In the genomic region with DNA sequence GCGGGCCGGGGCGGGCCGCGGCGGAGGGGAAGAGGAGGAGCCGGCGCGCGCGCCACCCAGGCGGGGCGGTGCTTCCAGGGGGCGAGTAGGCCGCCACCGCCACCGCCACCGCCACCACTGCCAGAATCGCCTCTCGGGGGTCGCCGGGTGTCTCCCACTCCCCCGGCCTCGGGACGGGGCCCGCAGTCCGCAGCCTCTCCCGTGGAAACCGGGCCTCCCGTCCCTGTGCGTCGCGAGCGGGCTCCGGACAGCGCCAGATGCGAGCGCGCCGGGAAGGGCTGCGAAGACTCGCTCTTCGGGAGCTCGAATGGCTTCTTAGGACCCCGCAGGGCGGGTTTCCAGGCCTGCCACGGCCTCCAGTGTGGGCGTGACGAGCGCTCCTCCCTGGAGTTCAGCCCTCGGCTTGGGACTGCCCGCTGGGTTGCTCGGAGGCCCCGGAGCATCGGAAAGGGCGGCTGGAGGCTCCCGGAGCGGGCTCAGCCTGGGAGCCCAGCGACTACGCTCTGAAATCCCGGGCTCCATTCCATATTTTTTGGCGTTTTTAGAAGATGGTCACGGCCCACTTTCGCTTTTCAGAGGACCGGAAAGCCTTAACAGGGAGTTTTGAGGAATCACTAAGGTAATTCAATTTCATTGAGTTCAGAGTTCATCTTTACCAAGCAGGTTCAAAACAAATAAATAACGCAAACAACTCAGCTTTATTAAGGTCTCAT, we compare ENCODE assay signal across 1 cellular context.
TF ChIP-seq lines count a peak whose summit lies in the region.

No MANE protein-coding gene starts in this region.

TF ChIP-seq in K562, 482 proteins besides CTCF, POLR2A, EP300 and RAD21 (continued from another document and continues in another):
- TF ChIP-seq, protein P1, sequence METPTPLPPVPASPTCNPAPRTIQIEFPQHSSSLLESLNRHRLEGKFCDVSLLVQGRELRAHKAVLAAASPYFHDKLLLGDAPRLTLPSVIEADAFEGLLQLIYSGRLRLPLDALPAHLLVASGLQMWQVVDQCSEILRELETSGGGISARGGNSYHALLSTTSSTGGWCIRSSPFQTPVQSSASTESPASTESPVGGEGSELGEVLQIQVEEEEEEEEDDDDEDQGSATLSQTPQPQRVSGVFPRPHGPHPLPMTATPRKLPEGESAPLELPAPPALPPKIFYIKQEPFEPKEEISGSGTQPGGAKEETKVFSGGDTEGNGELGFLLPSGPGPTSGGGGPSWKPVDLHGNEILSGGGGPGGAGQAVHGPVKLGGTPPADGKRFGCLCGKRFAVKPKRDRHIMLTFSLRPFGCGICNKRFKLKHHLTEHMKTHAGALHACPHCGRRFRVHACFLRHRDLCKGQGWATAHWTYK (CRISPR knock-in tag; IDR thresholded peaks at IDR 0.05) = 0 out of 2 replicates have a peak, but pooled peaks have one; percentile 53
- TF ChIP-seq SRSF3 (IDR thresholded peaks at IDR 0.05; ENCODE audit: insufficient read depth, low read length) (no peak), TBL1XR1 (IDR thresholded peaks at IDR 0.05; ENCODE audit: low read length in 2 of 2) (no peak), SIRT6 (IDR thresholded peaks at IDR 0.05; ENCODE audit: low read depth, low read length) (no peak), HNRNPH1 (optimal IDR thresholded peaks at IDR 0.05; ENCODE audit: low read depth, low read length) (no peak), SPI1 (IDR thresholded peaks at IDR 0.05; ENCODE audit: borderline replicate concordance, low read depth, low read length) (no peak), ZNF134 (CRISPR knock-in tag; conservative IDR thresholded peaks at IDR 0.05) (no peak), SMARCA4 (IDR thresholded peaks at IDR 0.05) (0 out of 2 replicates have a peak, but pooled peaks have one; percentile 9), CBFA2T3 (IDR thresholded peaks at IDR 0.05) (no peak), XRCC4 (IDR thresholded peaks at IDR 0.05; ENCODE audit: extremely low read depth, insufficient read depth, insufficient read length) (no peak), MAFG (tag; conservative IDR thresholded peaks at IDR 0.05) (no peak), KDM5B (IDR thresholded peaks at IDR 0.05; ENCODE audit: insufficient replicate concordance, low read depth, low read length) (peak; percentile 89), ZNF444 (CRISPR knock-in tag; IDR thresholded peaks at IDR 0.05) (no peak), ZNF274 (IDR thresholded peaks at IDR 0.05; ENCODE audit: borderline replicate concordance, low read depth, low read length) (no peak), NR2F6 (CRISPR knock-in tag; IDR thresholded peaks at IDR 0.05) (no peak), ZNF133 (CRISPR knock-in tag; IDR thresholded peaks at IDR 0.05) (no peak), MTA1 (IDR thresholded peaks at IDR 0.05; ENCODE audit: borderline replicate concordance) (no peak), KLF13 (tag; IDR thresholded peaks at IDR 0.05; ENCODE audit: borderline replicate concordance, low read depth) (peak; percentile 47; the same call in 1 of the 2 replicates), ARID1B (IDR thresholded peaks at IDR 0.05) (no peak), NFIX (CRISPR knock-in tag; IDR thresholded peaks at IDR 0.05; ENCODE audit: low read depth) (no peak), NFIC (IDR thresholded peaks at IDR 0.05) (peak; percentile 27), ZNF224 (CRISPR knock-in tag; IDR thresholded peaks at IDR 0.05) (no peak), BRD4 (IDR thresholded peaks at IDR 0.05) (no peak), HNRNPL (IDR thresholded peaks at IDR 0.05; ENCODE audit: low read depth, low read length) (no peak), CBX3 (IDR thresholded peaks at IDR 0.05; ENCODE audit: borderline replicate concordance in 1 of 2, low read length in 2 of 2) (no peak), NFE2 (IDR thresholded peaks at IDR 0.05; ENCODE audit: low read depth) (no peak), TCF7L2 (IDR thresholded peaks at IDR 0.05; ENCODE audit: low read depth, low read length) (no peak), DDX20 (tag; IDR thresholded peaks at IDR 0.05; ENCODE audit: low read depth) (no peak), ZNF79 (CRISPR knock-in tag; IDR thresholded peaks at IDR 0.05; ENCODE audit: low read depth) (no peak), BRD9 (IDR thresholded peaks at IDR 0.05; ENCODE audit: low read depth, partially characterized antibody) (no peak), PHF21A (IDR thresholded peaks at IDR 0.05; ENCODE audit: borderline replicate concordance, low read depth) (no peak; the same call in 1 of the 2 replicates), BCL6 (CRISPR knock-in tag; IDR thresholded peaks at IDR 0.05) (no peak), BRF1 (IDR thresholded peaks at IDR 0.05; ENCODE audit: borderline replicate concordance, extremely low read depth, insufficient read length) (no peak), ZNF165 (CRISPR knock-in tag; IDR thresholded peaks at IDR 0.05; ENCODE audit: borderline replicate concordance) (no peak), C11orf30 (IDR thresholded peaks at IDR 0.05; ENCODE audit: low read depth) (no peak), SMC3 (conservative IDR thresholded peaks at IDR 0.05; ENCODE audit: insufficient read depth, low read depth, low read length) (no peak), TOE1 (IDR thresholded peaks at IDR 0.05; ENCODE audit: borderline replicate concordance) (peak; percentile 92), TOE1 (CRISPR knock-in tag; IDR thresholded peaks at IDR 0.05; ENCODE audit: borderline replicate concordance, low read depth) (no peak)
- TF ChIP-seq, protein P2, sequence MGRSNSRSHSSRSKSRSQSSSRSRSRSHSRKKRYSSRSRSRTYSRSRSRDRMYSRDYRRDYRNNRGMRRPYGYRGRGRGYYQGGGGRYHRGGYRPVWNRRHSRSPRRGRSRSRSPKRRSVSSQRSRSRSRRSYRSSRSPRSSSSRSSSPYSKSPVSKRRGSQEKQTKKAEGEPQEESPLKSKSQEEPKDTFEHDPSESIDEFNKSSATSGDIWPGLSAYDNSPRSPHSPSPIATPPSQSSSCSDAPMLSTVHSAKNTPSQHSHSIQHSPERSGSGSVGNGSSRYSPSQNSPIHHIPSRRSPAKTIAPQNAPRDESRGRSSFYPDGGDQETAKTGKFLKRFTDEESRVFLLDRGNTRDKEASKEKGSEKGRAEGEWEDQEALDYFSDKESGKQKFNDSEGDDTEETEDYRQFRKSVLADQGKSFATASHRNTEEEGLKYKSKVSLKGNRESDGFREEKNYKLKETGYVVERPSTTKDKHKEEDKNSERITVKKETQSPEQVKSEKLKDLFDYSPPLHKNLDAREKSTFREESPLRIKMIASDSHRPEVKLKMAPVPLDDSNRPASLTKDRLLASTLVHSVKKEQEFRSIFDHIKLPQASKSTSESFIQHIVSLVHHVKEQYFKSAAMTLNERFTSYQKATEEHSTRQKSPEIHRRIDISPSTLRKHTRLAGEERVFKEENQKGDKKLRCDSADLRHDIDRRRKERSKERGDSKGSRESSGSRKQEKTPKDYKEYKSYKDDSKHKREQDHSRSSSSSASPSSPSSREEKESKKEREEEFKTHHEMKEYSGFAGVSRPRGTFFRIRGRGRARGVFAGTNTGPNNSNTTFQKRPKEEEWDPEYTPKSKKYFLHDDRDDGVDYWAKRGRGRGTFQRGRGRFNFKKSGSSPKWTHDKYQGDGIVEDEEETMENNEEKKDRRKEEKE (IDR thresholded peaks at IDR 0.05; ENCODE audit: borderline replicate concordance in 1 of 2, control insufficient read depth in 1 of 2, low read depth in 2 of 2, low read length in 1 of 2) = no peak
- TF ChIP-seq, protein P3, sequence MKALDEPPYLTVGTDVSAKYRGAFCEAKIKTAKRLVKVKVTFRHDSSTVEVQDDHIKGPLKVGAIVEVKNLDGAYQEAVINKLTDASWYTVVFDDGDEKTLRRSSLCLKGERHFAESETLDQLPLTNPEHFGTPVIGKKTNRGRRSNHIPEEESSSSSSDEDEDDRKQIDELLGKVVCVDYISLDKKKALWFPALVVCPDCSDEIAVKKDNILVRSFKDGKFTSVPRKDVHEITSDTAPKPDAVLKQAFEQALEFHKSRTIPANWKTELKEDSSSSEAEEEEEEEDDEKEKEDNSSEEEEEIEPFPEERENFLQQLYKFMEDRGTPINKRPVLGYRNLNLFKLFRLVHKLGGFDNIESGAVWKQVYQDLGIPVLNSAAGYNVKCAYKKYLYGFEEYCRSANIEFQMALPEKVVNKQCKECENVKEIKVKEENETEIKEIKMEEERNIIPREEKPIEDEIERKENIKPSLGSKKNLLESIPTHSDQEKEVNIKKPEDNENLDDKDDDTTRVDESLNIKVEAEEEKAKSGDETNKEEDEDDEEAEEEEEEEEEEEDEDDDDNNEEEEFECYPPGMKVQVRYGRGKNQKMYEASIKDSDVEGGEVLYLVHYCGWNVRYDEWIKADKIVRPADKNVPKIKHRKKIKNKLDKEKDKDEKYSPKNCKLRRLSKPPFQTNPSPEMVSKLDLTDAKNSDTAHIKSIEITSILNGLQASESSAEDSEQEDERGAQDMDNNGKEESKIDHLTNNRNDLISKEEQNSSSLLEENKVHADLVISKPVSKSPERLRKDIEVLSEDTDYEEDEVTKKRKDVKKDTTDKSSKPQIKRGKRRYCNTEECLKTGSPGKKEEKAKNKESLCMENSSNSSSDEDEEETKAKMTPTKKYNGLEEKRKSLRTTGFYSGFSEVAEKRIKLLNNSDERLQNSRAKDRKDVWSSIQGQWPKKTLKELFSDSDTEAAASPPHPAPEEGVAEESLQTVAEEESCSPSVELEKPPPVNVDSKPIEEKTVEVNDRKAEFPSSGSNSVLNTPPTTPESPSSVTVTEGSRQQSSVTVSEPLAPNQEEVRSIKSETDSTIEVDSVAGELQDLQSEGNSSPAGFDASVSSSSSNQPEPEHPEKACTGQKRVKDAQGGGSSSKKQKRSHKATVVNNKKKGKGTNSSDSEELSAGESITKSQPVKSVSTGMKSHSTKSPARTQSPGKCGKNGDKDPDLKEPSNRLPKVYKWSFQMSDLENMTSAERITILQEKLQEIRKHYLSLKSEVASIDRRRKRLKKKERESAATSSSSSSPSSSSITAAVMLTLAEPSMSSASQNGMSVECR (CRISPR knock-in tag; IDR thresholded peaks at IDR 0.05) = peak; percentile 66
- TF ChIP-seq, protein P4, sequence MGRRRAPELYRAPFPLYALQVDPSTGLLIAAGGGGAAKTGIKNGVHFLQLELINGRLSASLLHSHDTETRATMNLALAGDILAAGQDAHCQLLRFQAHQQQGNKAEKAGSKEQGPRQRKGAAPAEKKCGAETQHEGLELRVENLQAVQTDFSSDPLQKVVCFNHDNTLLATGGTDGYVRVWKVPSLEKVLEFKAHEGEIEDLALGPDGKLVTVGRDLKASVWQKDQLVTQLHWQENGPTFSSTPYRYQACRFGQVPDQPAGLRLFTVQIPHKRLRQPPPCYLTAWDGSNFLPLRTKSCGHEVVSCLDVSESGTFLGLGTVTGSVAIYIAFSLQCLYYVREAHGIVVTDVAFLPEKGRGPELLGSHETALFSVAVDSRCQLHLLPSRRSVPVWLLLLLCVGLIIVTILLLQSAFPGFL (CRISPR knock-in tag; IDR thresholded peaks at IDR 0.05) = no peak
- TF ChIP-seq, protein P5, sequence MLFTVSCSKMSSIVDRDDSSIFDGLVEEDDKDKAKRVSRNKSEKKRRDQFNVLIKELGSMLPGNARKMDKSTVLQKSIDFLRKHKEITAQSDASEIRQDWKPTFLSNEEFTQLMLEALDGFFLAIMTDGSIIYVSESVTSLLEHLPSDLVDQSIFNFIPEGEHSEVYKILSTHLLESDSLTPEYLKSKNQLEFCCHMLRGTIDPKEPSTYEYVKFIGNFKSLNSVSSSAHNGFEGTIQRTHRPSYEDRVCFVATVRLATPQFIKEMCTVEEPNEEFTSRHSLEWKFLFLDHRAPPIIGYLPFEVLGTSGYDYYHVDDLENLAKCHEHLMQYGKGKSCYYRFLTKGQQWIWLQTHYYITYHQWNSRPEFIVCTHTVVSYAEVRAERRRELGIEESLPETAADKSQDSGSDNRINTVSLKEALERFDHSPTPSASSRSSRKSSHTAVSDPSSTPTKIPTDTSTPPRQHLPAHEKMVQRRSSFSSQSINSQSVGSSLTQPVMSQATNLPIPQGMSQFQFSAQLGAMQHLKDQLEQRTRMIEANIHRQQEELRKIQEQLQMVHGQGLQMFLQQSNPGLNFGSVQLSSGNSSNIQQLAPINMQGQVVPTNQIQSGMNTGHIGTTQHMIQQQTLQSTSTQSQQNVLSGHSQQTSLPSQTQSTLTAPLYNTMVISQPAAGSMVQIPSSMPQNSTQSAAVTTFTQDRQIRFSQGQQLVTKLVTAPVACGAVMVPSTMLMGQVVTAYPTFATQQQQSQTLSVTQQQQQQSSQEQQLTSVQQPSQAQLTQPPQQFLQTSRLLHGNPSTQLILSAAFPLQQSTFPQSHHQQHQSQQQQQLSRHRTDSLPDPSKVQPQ (CRISPR knock-in tag; IDR thresholded peaks at IDR 0.05; ENCODE audit: borderline replicate concordance) = no peak
- TF ChIP-seq, protein P6, sequence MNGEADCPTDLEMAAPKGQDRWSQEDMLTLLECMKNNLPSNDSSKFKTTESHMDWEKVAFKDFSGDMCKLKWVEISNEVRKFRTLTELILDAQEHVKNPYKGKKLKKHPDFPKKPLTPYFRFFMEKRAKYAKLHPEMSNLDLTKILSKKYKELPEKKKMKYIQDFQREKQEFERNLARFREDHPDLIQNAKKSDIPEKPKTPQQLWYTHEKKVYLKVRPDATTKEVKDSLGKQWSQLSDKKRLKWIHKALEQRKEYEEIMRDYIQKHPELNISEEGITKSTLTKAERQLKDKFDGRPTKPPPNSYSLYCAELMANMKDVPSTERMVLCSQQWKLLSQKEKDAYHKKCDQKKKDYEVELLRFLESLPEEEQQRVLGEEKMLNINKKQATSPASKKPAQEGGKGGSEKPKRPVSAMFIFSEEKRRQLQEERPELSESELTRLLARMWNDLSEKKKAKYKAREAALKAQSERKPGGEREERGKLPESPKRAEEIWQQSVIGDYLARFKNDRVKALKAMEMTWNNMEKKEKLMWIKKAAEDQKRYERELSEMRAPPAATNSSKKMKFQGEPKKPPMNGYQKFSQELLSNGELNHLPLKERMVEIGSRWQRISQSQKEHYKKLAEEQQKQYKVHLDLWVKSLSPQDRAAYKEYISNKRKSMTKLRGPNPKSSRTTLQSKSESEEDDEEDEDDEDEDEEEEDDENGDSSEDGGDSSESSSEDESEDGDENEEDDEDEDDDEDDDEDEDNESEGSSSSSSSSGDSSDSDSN (IDR thresholded peaks at IDR 0.05; ENCODE audit: borderline replicate concordance in 1 of 2, low read depth in 2 of 2, low read length in 2 of 2) = no peak
- TF ChIP-seq, protein P7, sequence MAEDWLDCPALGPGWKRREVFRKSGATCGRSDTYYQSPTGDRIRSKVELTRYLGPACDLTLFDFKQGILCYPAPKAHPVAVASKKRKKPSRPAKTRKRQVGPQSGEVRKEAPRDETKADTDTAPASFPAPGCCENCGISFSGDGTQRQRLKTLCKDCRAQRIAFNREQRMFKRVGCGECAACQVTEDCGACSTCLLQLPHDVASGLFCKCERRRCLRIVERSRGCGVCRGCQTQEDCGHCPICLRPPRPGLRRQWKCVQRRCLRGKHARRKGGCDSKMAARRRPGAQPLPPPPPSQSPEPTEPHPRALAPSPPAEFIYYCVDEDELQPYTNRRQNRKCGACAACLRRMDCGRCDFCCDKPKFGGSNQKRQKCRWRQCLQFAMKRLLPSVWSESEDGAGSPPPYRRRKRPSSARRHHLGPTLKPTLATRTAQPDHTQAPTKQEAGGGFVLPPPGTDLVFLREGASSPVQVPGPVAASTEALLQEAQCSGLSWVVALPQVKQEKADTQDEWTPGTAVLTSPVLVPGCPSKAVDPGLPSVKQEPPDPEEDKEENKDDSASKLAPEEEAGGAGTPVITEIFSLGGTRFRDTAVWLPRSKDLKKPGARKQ (CRISPR knock-in tag; IDR thresholded peaks at IDR 0.05) = no peak
- TF ChIP-seq, protein P8, sequence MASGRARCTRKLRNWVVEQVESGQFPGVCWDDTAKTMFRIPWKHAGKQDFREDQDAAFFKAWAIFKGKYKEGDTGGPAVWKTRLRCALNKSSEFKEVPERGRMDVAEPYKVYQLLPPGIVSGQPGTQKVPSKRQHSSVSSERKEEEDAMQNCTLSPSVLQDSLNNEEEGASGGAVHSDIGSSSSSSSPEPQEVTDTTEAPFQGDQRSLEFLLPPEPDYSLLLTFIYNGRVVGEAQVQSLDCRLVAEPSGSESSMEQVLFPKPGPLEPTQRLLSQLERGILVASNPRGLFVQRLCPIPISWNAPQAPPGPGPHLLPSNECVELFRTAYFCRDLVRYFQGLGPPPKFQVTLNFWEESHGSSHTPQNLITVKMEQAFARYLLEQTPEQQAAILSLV (tag; IDR thresholded peaks at IDR 0.05) = no peak
